ENCODE assay signal across 22 cellular contexts in genomic region chr18:8694891-8695290, GRCh38. TPM values are rescaled to one million over a fixed set of nuclear protein-coding genes. Genes with fewer than 3 reads are reported as not detected.
DNase-seq lines count a peak whose midpoint lies in the region; ATAC-seq, FAIRE-seq and TF ChIP-seq lines count a peak whose summit lies in the region.
"Had no signal": no experiment of that assay in that cellular context is flagged by ENCODE, and none has a peak within 500 bp of the region (broad histone marks: within the 10 kb centered on the region; RNA-seq: fewer than 3 reads in every experiment).

No MANE protein-coding gene starts in this region.

- no peak for TF ChIP-seq RAD21 in K562 (CRISPR knock-in tag; conservative IDR thresholded peaks at IDR 0.05 in 1 of 2, IDR thresholded peaks at IDR 0.05 in 1 of 2)

- no peaks in the 10 kb centered on the region for H3K9me3 ChIP-seq in K562 (replicated peaks; ENCODE audit: control insufficient read depth, insufficient read depth, low read depth, low read length)
- H3K9me3 ChIP-seq: A549 had no signal

- no peak for TF ChIP-seq EP300 in K562 (IDR thresholded peaks at IDR 0.05; ENCODE audit: low read length)

- POLR2A ChIA-PET in K562 (lab: Yijun Ruan, JAX), result no interaction called here

- H3K36me3 ChIP-seq in K562 (ENCODE audit: control insufficient read depth, insufficient read depth, low read length), result no peaks in the 10 kb centered on the region

- peaks cover 7 to 11% of the 10 kb centered on the region in 2 experiments; a peak in 4 of 5 replicates for H3K27me3 ChIP-seq in K562 (ENCODE audit: control insufficient read depth in 2 of 2, insufficient read depth in 2 of 2, low read length in 2 of 2)

- CTCF ChIA-PET in K562 (lab: Yijun Ruan, JAX; ENCODE audit: low intra/inter-chr PET ratio), result no interaction called here

- 15% methylated on average over 9 of the region's 10 CpGs for WGBS in K562 (ENCODE audit: insufficient coverage, low coverage, missing lambda C conversion rate)

- H3K79me2 ChIP-seq in K562 (ENCODE audit: control insufficient read depth, insufficient read depth, low read length), result no peaks in the 10 kb centered on the region

- no peak overlapping the region for H3K27ac Mint-ChIP-seq in osteocyte (ENCODE audit: unreplicated experiment)
- H3K27ac Mint-ChIP-seq: CD4-positive, alpha-beta memory T cell; GM23338; H9 had no signal

- no peak overlapping the region for H3K27ac ChIP-seq in K562 (ENCODE audit: extremely low read depth, low read depth, low read length)
- H3K27ac ChIP-seq: A549 had no signal

- TF ChIP-seq CTCF in K562 (IDR thresholded peaks at IDR 0.05 in 2 of 3, conservative IDR thresholded peaks at IDR 0.05 in 1 of 3; ENCODE audit: insufficient read depth in 2 of 3, low read depth in 1 of 3, low read length in 3 of 3), result no peak
- no peak for TF ChIP-seq CTCF in osteocyte (IDR thresholded peaks at IDR 0.05)

- ATAC-seq in Right ventricle myocardium inferior (no peak), left cardiac atrium (no peak), K562 (no peak), HG03571 (IDR thresholded peaks at IDR 0.05; ENCODE audit: unreplicated experiment) (no peak), HG02759 (IDR thresholded peaks at IDR 0.05; ENCODE audit: unreplicated experiment) (no peak)
- ATAC-seq: A549, GM23338, HCT116 had no signal

- no peaks in the 10 kb centered on the region for H3K9me3 Mint-ChIP-seq in osteocyte (ENCODE audit: unreplicated experiment)
- H3K9me3 Mint-ChIP-seq: CD4-positive, alpha-beta memory T cell; GM23338; H9 had no signal

- H3K4me3 Mint-ChIP-seq in osteocyte (ENCODE audit: unreplicated experiment), result no peak overlapping the region
- H3K4me3 Mint-ChIP-seq: CD4-positive, alpha-beta memory T cell; GM23338; H9 had no signal

- H3K9me1 ChIP-seq in K562 (ENCODE audit: control insufficient read depth, insufficient read depth, low read length), result no peaks in the 10 kb centered on the region

- no TSS peak for BruUV-seq in K562 (replicated peaks; lab: Mats Ljungman, UMichigan)

- no peaks in the 10 kb centered on the region for H3K36me3 Mint-ChIP-seq in osteocyte (ENCODE audit: unreplicated experiment)
- H3K36me3 Mint-ChIP-seq: CD4-positive, alpha-beta memory T cell had no signal

- no peak for FAIRE-seq in K562 (lab: Jason Lieb, UNC)
- FAIRE-seq: A549, GM12891, GM18507 had no signal

- peaks cover 3% of the 10 kb centered on the region for H3K4me1 Mint-ChIP-seq in osteocyte (ENCODE audit: unreplicated experiment)
- H3K4me1 Mint-ChIP-seq: CD4-positive, alpha-beta memory T cell had no signal

- H3K27me3 Mint-ChIP-seq in osteocyte (ENCODE audit: unreplicated experiment), result no peaks in the 10 kb centered on the region

- intact Hi-C loops in Right ventricle myocardium inferior (cut with DNase I), result no loop called here
- intact Hi-C loops in left cardiac atrium (cut with DNase I), result loop anchor here in 1 of 2 donors (10.0 kb wide), 1 partner anchor 290 kb away; no protein-coding TSS in a partner anchor
- intact Hi-C loops in K562 (cut with micrococcal nuclease), result loop anchor here (5.0 to 10.0 kb wide), 3 partner anchors 187 to 360 kb away; no protein-coding TSS in a partner anchor

- peak; percentile 50 for DNase-seq in Right ventricle myocardium inferior (ENCODE audit: missing footprints)
- DNase-seq in left cardiac atrium, result no peak
- no peak for DNase-seq in K562 (ENCODE audit: extremely low read depth in 1 of 4, low spot score in 3 of 4)
- DNase-seq in osteocyte (ENCODE audit: extremely low spot score, unreplicated experiment), result peak; percentile 8
- DNase-seq: 8988T; ACHN; AML-193; C1 segment of cervical spinal cord; Calu3; CD4-positive, alpha-beta memory T cell; COR-L47; DMS53; DMS79 treated with DMSO at 0.1 percent for 48 hours; GF-D8; H9 had no signal

- no peaks in the 10 kb centered on the region for H4K20me1 ChIP-seq in K562 (replicated peaks; ENCODE audit: control insufficient read depth, insufficient read depth, low read length)

- H3K4me3 ChIP-seq in K562, result no peak overlapping the region
- H3K4me3 ChIP-seq: A549, GM23338 had no signal

- no peak overlapping the region for H3K4me2 ChIP-seq in K562 (ENCODE audit: insufficient read depth, low read length)
- H3K4me2 ChIP-seq: A549, GM23338 had no signal

- TF ChIP-seq POLR2A in K562 (conservative IDR thresholded peaks at IDR 0.05), result no peak

- in situ Hi-C loops in K562 (cut with MboI), result no loop called here

- no peaks in the 10 kb centered on the region for H3K4me1 ChIP-seq in K562 (replicated peaks in 1 of 2; ENCODE audit: control insufficient read depth in 2 of 2, insufficient read depth in 2 of 2, low read length in 2 of 2)

- H3K9ac ChIP-seq in K562 (ENCODE audit: insufficient read depth in 1 of 2, low read depth in 2 of 2, low read length in 2 of 2), result no peak overlapping the region

- H2AFZ ChIP-seq in K562 (ENCODE audit: low read depth, low read length), result no peak overlapping the region
- H2AFZ ChIP-seq: GM23338 had no signal

TF ChIP-seq in K562, 482 proteins besides CTCF, POLR2A, EP300 and RAD21 (continues in another document):
- TF ChIP-seq MAFF (IDR thresholded peaks at IDR 0.05; ENCODE audit: low read length) (no peak), E2F8 (IDR thresholded peaks at IDR 0.05; ENCODE audit: low read depth, partially characterized antibody) (no peak), ZNF395 (CRISPR knock-in tag; IDR thresholded peaks at IDR 0.05) (no peak), USF2 (CRISPR knock-in tag; IDR thresholded peaks at IDR 0.05) (peak; percentile 41; the same call in 1 of the 2 replicates), SIN3B (IDR thresholded peaks at IDR 0.05; ENCODE audit: low read depth) (no peak), FOXA3 (CRISPR knock-in tag; conservative IDR thresholded peaks at IDR 0.05 in 1 of 2, IDR thresholded peaks at IDR 0.05 in 1 of 2) (no peak), POLR2G (IDR thresholded peaks at IDR 0.05; ENCODE audit: low read depth, low read length) (no peak), HDAC1 (IDR thresholded peaks at IDR 0.05) (no peak), L3MBTL2 (IDR thresholded peaks at IDR 0.05) (peak; percentile 13; the same call in 1 of the 2 replicates), HNRNPL (IDR thresholded peaks at IDR 0.05; ENCODE audit: low read depth, low read length) (no peak)

RNA-seq across cellular contexts. Expression of gene MTCL1, which starts 10.5 kb away (rescaled TPM):
- total RNA-seq in Right ventricle myocardium inferior (7.0 TPM), left cardiac atrium (1 to 10 TPM; 4.3 to 4.7 TPM), K562 (2014; rRNA removed) (3.7 and 4.6 TPM in 2 replicates), K562 (2014; rRNA removed; fragmentation: Illumina TruSeq; extraction: Trizol) (6.8 and 7.4 TPM in 2 replicates), K562 (2015; rRNA removed; fragmentation: Illumina TruSeq; extraction: Trizol) (3.7 and 4.9 TPM in 2 replicates), K562 (2021) (5.4 and 5.9 TPM in 2 replicates), osteocyte (56.9 and 58.4 TPM in 2 replicates)
- 26.9 and 56.2 TPM in 2 replicates for total RNA-seq in K562 (2011; cell fraction: chromatin; rRNA removed; ENCODE audit: low replicate concordance)
- total RNA-seq in K562 (2011; cell fraction: nucleolus; rRNA removed), result 10.2 and 11.4 TPM in 2 replicates
- 21.6 and 32.3 TPM in 2 replicates for total RNA-seq in K562 (2011; cell fraction: nucleoplasm; rRNA removed)
- polyA plus RNA-seq in K562 (2011; rRNA removed) (6.5 and 16.6 TPM in 2 replicates), K562 (2014; fragmentation: Illumina TruSeq; extraction: Trizol) (4.5 and 5.0 TPM in 2 replicates), K562 (2014; fragmentation: Nextera tagmentation; extraction: Ambion mirVana) (under 1 TPM; 0.21 to 0.38 TPM), K562 (2014; rRNA removed) (3.0 and 5.5 TPM in 2 replicates)
- polyA plus RNA-seq in K562 (2011; cell fraction: cytosol; rRNA removed), result 3.4 and 9.5 TPM in 2 replicates
- 20.4 and 52.0 TPM in 2 replicates for polyA plus RNA-seq in K562 (2011; cell fraction: nucleus; rRNA removed)
- 4.6 and 4.8 TPM in 2 replicates for polyA plus RNA-seq in K562 (2012)
- polyA minus RNA-seq in K562 (2011; rRNA and poly(A)+ RNA removed), result 21.5 and 39.2 TPM in 2 replicates
- polyA minus RNA-seq in K562 (2011; cell fraction: cytosol; rRNA and poly(A)+ RNA removed), result 3.7 and 16.8 TPM in 2 replicates
- 14.9 and 54.1 TPM in 2 replicates for polyA minus RNA-seq in K562 (2011; cell fraction: nucleus; rRNA and poly(A)+ RNA removed)
- polyA plus RNA-seq: CD4-positive, alpha-beta memory T cell had no signal

Comparison
In these comparisons a context has a peak if more than half of its experiments do, and no peak if none do; other contexts are left out.
1. DNase-seq: peak in Right ventricle myocardium inferior (single experiment) and osteocyte (single experiment); none in left cardiac atrium (single experiment) and K562 (0 of 4).